In genomic region chr1:102757363-102757762, GRCh38 we compare ENCODE assay signal across 8 cellular contexts.
"Had no signal": no experiment of that assay in that cellular context is flagged by ENCODE, and none has a peak within 500 bp of the region (broad histone marks: within the 10 kb centered on the region; RNA-seq: fewer than 3 reads in every experiment).

No MANE protein-coding gene starts in this region.

- H3K27ac ChIP-seq: HL-60 had no signal

- DNase-seq: H9, HCEC 1CT, KBM-7 had no signal

- ATAC-seq: GM23338, HepG2 had no signal

- H2AFZ ChIP-seq: GM23338 had no signal

- H3K4me3 ChIP-seq: GM23338 had no signal

- H3K4me2 ChIP-seq: GM23338 had no signal

- FAIRE-seq: H1, H54, HepG2 had no signal
